ENCODE assay signal across 1 cellular context in genomic region chr10:61781969-61782403, GRCh38.
TF ChIP-seq lines count a peak whose summit lies in the region.

No MANE protein-coding gene starts in this region.

TF ChIP-seq in IMR-90, 13 proteins besides CTCF, POLR2A, EP300 and RAD21:
- TF ChIP-seq ELK1 (IDR thresholded peaks at IDR 0.05; ENCODE audit: borderline replicate concordance, low read depth, low read length) (no peak), FOS (IDR thresholded peaks at IDR 0.05; ENCODE audit: low read depth, low read length) (no peak), MAFK (IDR thresholded peaks at IDR 0.05; ENCODE audit: low read depth, low read length) (no peak), USF2 (IDR thresholded peaks at IDR 0.05; ENCODE audit: low read depth, low read length) (no peak), BHLHE40 (IDR thresholded peaks at IDR 0.05; ENCODE audit: low read depth, low read length) (no peak), MAZ (IDR thresholded peaks at IDR 0.05; ENCODE audit: borderline replicate concordance, low read depth, low read length) (no peak), RCOR1 (IDR thresholded peaks at IDR 0.05; ENCODE audit: insufficient replicate concordance, low read length) (no peak), NFE2L2 (IDR thresholded peaks at IDR 0.05; ENCODE audit: low read depth, low read length) (no peak), CHD1 (IDR thresholded peaks at IDR 0.05; ENCODE audit: low read depth, low read length) (no peak), MXI1 (IDR thresholded peaks at IDR 0.05; ENCODE audit: borderline replicate concordance, low read depth, low read length) (no peak), CEBPB (IDR thresholded peaks at IDR 0.05; ENCODE audit: low read depth, low read length) (no peak)
